Comparison of ENCODE assay signal across 1 cellular context in genomic region chr7:151124205-151124880, GRCh38.
TF ChIP-seq lines count a peak whose summit lies in the region.

No MANE protein-coding gene starts in this region.

TF ChIP-seq in GM12878, 131 proteins besides CTCF, POLR2A, EP300 and RAD21:
- TF ChIP-seq TAF1 (IDR thresholded peaks at IDR 0.05; ENCODE audit: borderline replicate concordance, low read depth, low read length) (no peak), ATF3 (IDR thresholded peaks at IDR 0.05; ENCODE audit: borderline replicate concordance, extremely low read depth, low read depth, low read length) (no peak), NRF1 (conservative IDR thresholded peaks at IDR 0.05; ENCODE audit: low read depth, low read length) (no peak), HSF1 (IDR thresholded peaks at IDR 0.05; ENCODE audit: low read depth, low read length) (no peak), KDM1A (IDR thresholded peaks at IDR 0.05; ENCODE audit: borderline replicate concordance) (no peak), EZH2 (IDR thresholded peaks at IDR 0.05; ENCODE audit: borderline replicate concordance, control insufficient read depth, low read depth, low read length) (no peak), E2F8 (IDR thresholded peaks at IDR 0.05; ENCODE audit: low read depth, partially characterized antibody) (no peak), MAX (IDR thresholded peaks at IDR 0.05; ENCODE audit: low read depth, low read length) (no peak), FOXK2 (IDR thresholded peaks at IDR 0.05) (no peak), NBN (IDR thresholded peaks at IDR 0.05) (no peak), TCF12 (IDR thresholded peaks at IDR 0.05; ENCODE audit: low read depth, low read length) (no peak), YBX1 (IDR thresholded peaks at IDR 0.05) (no peak), SKIL (IDR thresholded peaks at IDR 0.05; ENCODE audit: low read depth, poor library complexity, severe bottlenecking) (no peak), ASH2L (IDR thresholded peaks at IDR 0.05; ENCODE audit: borderline replicate concordance, low read depth) (no peak), CEBPB (IDR thresholded peaks at IDR 0.05; ENCODE audit: borderline replicate concordance in 1 of 2, low read depth in 2 of 2, low read length in 2 of 2) (no peak)
